In genomic region chr9:78714591-78714990, GRCh38 we compare ENCODE assay signal across 20 cellular contexts.
A peak's percentile ranks its signal among the peaks of the same experiment; 100 is the strongest.
DNase-seq lines count a peak whose midpoint lies in the region; FAIRE-seq and TF ChIP-seq lines count a peak whose summit lies in the region.
"Had no signal": no experiment of that assay in that cellular context is flagged by ENCODE, and none has a peak within 500 bp of the region (broad histone marks: within the 10 kb centered on the region; RNA-seq: fewer than 3 reads in every experiment).

No MANE protein-coding gene starts in this region.

- H3K79me2 ChIP-seq in GM23248 (ENCODE audit: insufficient read depth) (no peaks in the 10 kb centered on the region), OCI-LY7 (ENCODE audit: insufficient read depth, low read depth, low read length) (no peaks in the 10 kb centered on the region)

- no TSS peak for BruUV-seq in OCI-LY7 (replicated peaks; lab: Mats Ljungman, UMichigan)

- H4K20me1 ChIP-seq in GM23248 (ENCODE audit: insufficient read depth) (no peaks in the 10 kb centered on the region), OCI-LY7 (ENCODE audit: insufficient read depth, low read length) (no peaks in the 10 kb centered on the region)

- no peak for TF ChIP-seq POLR2A in H54 (IDR thresholded peaks at IDR 0.05; ENCODE audit: low read depth, low read length)

- POLR2A ChIA-PET in OCI-LY7 (lab: Charles Lee), result no interaction called here

- peaks cover 19% of the 10 kb centered on the region for H3K4me1 ChIP-seq in GM23248 (ENCODE audit: insufficient read depth)
- peaks cover 24% of the 10 kb centered on the region for H3K4me1 ChIP-seq in mesodermal cell (ENCODE audit: control insufficient read depth, insufficient read depth, low read length, poor library complexity, severe bottlenecking)
- no peaks in the 10 kb centered on the region for H3K4me1 ChIP-seq in OCI-LY7 (ENCODE audit: insufficient read depth, low read length, poor library complexity, severe bottlenecking)
- H3K4me1 ChIP-seq: transverse colon had no signal

- no peak for FAIRE-seq in H54 (lab: Jason Lieb, UNC)
- FAIRE-seq: colon, HTR-8/SVneo had no signal

- DNase-seq in AG08395 (ENCODE audit: low spot score), result peak; percentile 56
- DNase-seq in GM23248, result peak; percentile 75
- DNase-seq in astrocyte of the hippocampus (ENCODE audit: low read depth, low spot score), result peak; percentile 6
- DNase-seq in H4 (ENCODE audit: low spot score), result no peak
- no peak for DNase-seq in NCI-H748 treated with DMSO at 0.1 percent for 48 hours (lab: John Stamatoyannopoulos, UW)
- no peak for DNase-seq in OCI-LY7 (ENCODE audit: low spot score)
- DNase-seq in H54 (ENCODE audit: insufficient read length, low spot score), result no peak
- DNase-seq: activated CD4-positive, alpha-beta T cell treated with anti-CD3 and anti-CD28 coated beads, Interleukin-2, amount 50 U/mL, for 48 hours; activated naive CD4-positive, alpha-beta T cell treated with Interleukin-2 at 50 U/mL for 16 hours; activated T-cell treated with anti-CD3 and anti-CD28 coated beads, Interleukin-2, amount 50 U/mL, for 1 hour; anterior cingulate cortex; NCI-H446 treated with DMSO at 0.1 percent for 48 hours; right cardiac atrium; stimulated activated naive CD4-positive, alpha-beta T cell treated with Interleukin-2 at 50 U/mL for 16 hours; T-helper 1 cell; transverse colon had no signal

- in situ Hi-C loops in GM23248 (cut with MboI), result no loop called here

- H3K9ac ChIP-seq in GM23248, result peak overlapping the region; percentile 27

- H3K27ac ChIP-seq in GM23248 (peak overlapping the region; percentile 67), mesodermal cell (ENCODE audit: low read depth, low read length, severe bottlenecking) (peak overlapping the region; percentile 75), OCI-LY7 (ENCODE audit: low read depth, low read length, poor library complexity, severe bottlenecking) (no peak overlapping the region)
- H3K27ac ChIP-seq: neutrophil, transverse colon had no signal

- H2AFZ ChIP-seq in GM23248, result 0 out of 2 replicates have a peak overlapping the region, but pooled peaks have one; percentile 3
- no peak overlapping the region for H2AFZ ChIP-seq in OCI-LY7 (ENCODE audit: low read length)

- CTCF ChIA-PET in OCI-LY7 (lab: Charles Lee; ENCODE audit: unreplicated experiment), result no interaction called here

- 3 to 5% methylated on average over 1 of the region's 1 CpG for WGBS in GM23248 (ENCODE audit: low coverage in 1 of 2, low lambda C conversion rate in 2 of 2, missing lambda C conversion rate in 2 of 2), 2 experiments
- WGBS in mesodermal cell (ENCODE audit: insufficient coverage in 2 of 2), 2 experiments, result no CpG with 5 or more reads among the region's 1 CpG

- H3K4me3 ChIP-seq in GM23248 (0 out of 2 replicates have a peak overlapping the region, but pooled peaks have one; percentile 1), mesodermal cell (ENCODE audit: extremely low read depth, insufficient read depth, low read length, poor library complexity, severe bottlenecking) (no peak overlapping the region), OCI-LY7 (ENCODE audit: low read depth, low read length, poor library complexity, severe bottlenecking) (no peak overlapping the region)
- H3K4me3 ChIP-seq: transverse colon had no signal

- intact Hi-C loops in OCI-LY7 (cut with micrococcal nuclease; ENCODE audit: unreplicated experiment), result no loop called here

- H3K36me3 ChIP-seq in GM23248 (ENCODE audit: low read depth), result no peaks in the 10 kb centered on the region
- H3K36me3 ChIP-seq in mesodermal cell (ENCODE audit: control insufficient read depth, insufficient read depth, low read length), result no peaks in the 10 kb centered on the region
- no peaks in the 10 kb centered on the region for H3K36me3 ChIP-seq in OCI-LY7 (ENCODE audit: insufficient read depth, low read length)
- H3K36me3 ChIP-seq: neutrophil, transverse colon had no signal

- H3K9me2 ChIP-seq in GM23248 (ENCODE audit: insufficient read depth), result no peaks in the 10 kb centered on the region
- H3K9me2 ChIP-seq in OCI-LY7 (ENCODE audit: insufficient read depth, low read length), result no peaks in the 10 kb centered on the region

- H3K9me3 ChIP-seq in GM23248 (ENCODE audit: low read depth) (no peaks in the 10 kb centered on the region), mesodermal cell (ENCODE audit: control insufficient read depth, low read length) (no peaks in the 10 kb centered on the region), OCI-LY7 (ENCODE audit: low read length) (no peaks in the 10 kb centered on the region)
- H3K9me3 ChIP-seq: neutrophil, transverse colon had no signal

- peaks cover 23% of the 10 kb centered on the region for H3F3A ChIP-seq in GM23248 (ENCODE audit: insufficient read depth)

- TF ChIP-seq CTCF in OCI-LY7 (conservative IDR thresholded peaks at IDR 0.05; ENCODE audit: low read length), result no peak

- H3K4me2 ChIP-seq in GM23248 (ENCODE audit: unreplicated experiment), result peak overlapping the region; percentile 29
- H3K4me2 ChIP-seq in OCI-LY7 (ENCODE audit: low read length), result no peak overlapping the region

- H3K27me3 ChIP-seq in GM23248 (replicated peaks; ENCODE audit: insufficient read depth), result no peaks in the 10 kb centered on the region
- H3K27me3 ChIP-seq: neutrophil, transverse colon had no signal

Comparison
In these comparisons a context has a peak if more than half of its experiments do, and no peak if none do; other contexts are left out.
1. DNase-seq: peak in AG08395 (single experiment), GM23248 (single experiment) and astrocyte of the hippocampus (single experiment); none in H4 (single experiment), NCI-H748 treated with DMSO at 0.1 percent for 48 hours (single experiment), OCI-LY7 (single experiment) and H54 (single experiment).